15 cellular contexts compared by ENCODE assay signal in genomic region chr13:95338905-95339304, GRCh38. TPM values are rescaled to one million over a fixed set of nuclear protein-coding genes. Genes with fewer than 3 reads are reported as not detected.
DNase-seq lines count a peak whose midpoint lies in the region; ATAC-seq and TF ChIP-seq lines count a peak whose summit lies in the region.
"Had no signal": no experiment of that assay in that cellular context is flagged by ENCODE, and none has a peak within 500 bp of the region (broad histone marks: within the 10 kb centered on the region; RNA-seq: fewer than 3 reads in every experiment).

No MANE protein-coding gene starts in this region.

- in situ Hi-C loops in transverse colon (cut with MboI; ENCODE audit: low pct_ligation_motif_present in 1 of 4, low pct_unique_long_range_greater_than_20kb in 1 of 4, low sequenced_read_pairs in 3 of 4): no loop called here

- peaks cover 27% of the 10 kb centered on the region for H3K4me1 ChIP-seq in muscle layer of colon (ENCODE audit: insufficient read depth, low read length)
- H3K4me1 ChIP-seq in rectal smooth muscle tissue (ENCODE audit: control insufficient read depth, insufficient read depth, low read length): peaks cover 6% of the 10 kb centered on the region
- H3K4me1 ChIP-seq in transverse colon: peaks cover 0 to 7% (median 0%) of the 10 kb centered on the region in 4 donors
- H3K4me1 ChIP-seq in upper lobe of left lung: no peaks in the 10 kb centered on the region
- H3K4me1 ChIP-seq: HAP-1 had no signal

- DNase-seq in transverse colon: peak; percentile 10
- no peak for DNase-seq in upper lobe of left lung
- DNase-seq: C1 segment of cervical spinal cord; Calu3; CD4-positive, alpha-beta memory T cell; COR-L47; DMS53; DMS79 treated with DMSO at 0.1 percent for 48 hours; GF-D8; GOT3 had no signal

- no peak for ATAC-seq in HG02571 (IDR thresholded peaks at IDR 0.05; ENCODE audit: unreplicated experiment)
- ATAC-seq in HG02678 (IDR thresholded peaks at IDR 0.05; ENCODE audit: unreplicated experiment): no peak
- ATAC-seq in upper lobe of left lung (ENCODE audit: low FRiP score in 2 of 2): no peak

- TF ChIP-seq CTCF in transverse colon (IDR thresholded peaks at IDR 0.05) (no peak), upper lobe of left lung (IDR thresholded peaks at IDR 0.05) (no peak)

- H3K27ac ChIP-seq in muscle layer of colon (ENCODE audit: low read depth, low read length) (peak overlapping the region; percentile 32), rectal smooth muscle tissue (ENCODE audit: low read depth, low read length) (peak overlapping the region; percentile 58), transverse colon (peak overlapping the region; percentile 21 to 62 (median 40)), upper lobe of left lung (no peak overlapping the region)

- H3K36me3 ChIP-seq in muscle layer of colon (ENCODE audit: insufficient read depth, low read length) (no peaks in the 10 kb centered on the region), rectal smooth muscle tissue (ENCODE audit: control insufficient read depth, insufficient read depth, low read length) (no peaks in the 10 kb centered on the region), transverse colon (no peaks in the 10 kb centered on the region), upper lobe of left lung (no peaks in the 10 kb centered on the region)
- H3K36me3 ChIP-seq: HAP-1 had no signal

- peak; percentile 78 for TF ChIP-seq EP300 in transverse colon (IDR thresholded peaks at IDR 0.05; ENCODE audit: low read depth)
- TF ChIP-seq EP300 in upper lobe of left lung (IDR thresholded peaks at IDR 0.05): no peak

- no peaks in the 10 kb centered on the region for H3K27me3 ChIP-seq in muscle layer of colon (ENCODE audit: control insufficient read depth in 1 of 2, insufficient read depth in 2 of 2, low read length in 2 of 2)
- no peaks in the 10 kb centered on the region for H3K27me3 ChIP-seq in rectal smooth muscle tissue (ENCODE audit: control insufficient read depth, insufficient read depth, low read length)
- no peaks in the 10 kb centered on the region for H3K27me3 ChIP-seq in transverse colon
- no peaks in the 10 kb centered on the region for H3K27me3 ChIP-seq in upper lobe of left lung

- intact Hi-C loops in transverse colon (cut with DNase I; ENCODE audit: low total_unique reads): no loop called here

- no peak for TF ChIP-seq POLR2A in transverse colon (IDR thresholded peaks at IDR 0.05)
- TF ChIP-seq POLR2A in upper lobe of left lung (IDR thresholded peaks at IDR 0.05): no peak

- H3K9ac ChIP-seq in muscle layer of colon (ENCODE audit: low read length) (no peak overlapping the region), rectal smooth muscle tissue (ENCODE audit: low read length) (no peak overlapping the region)

- 79% methylated on average over 3 of the region's 3 CpGs; no CpG with 5 or more reads in 1 of the 2 donors for WGBS in transverse colon (ENCODE audit: low coverage in 1 of 2), 2 donors
- 90 to 96% methylated on average over 3 of the region's 3 CpGs for WGBS in upper lobe of left lung, 2 donors

- H3K4me3 ChIP-seq in muscle layer of colon (ENCODE audit: low read depth in 1 of 2, low read length in 2 of 2): no peak overlapping the region
- H3K4me3 ChIP-seq in rectal smooth muscle tissue (ENCODE audit: low read length): no peak overlapping the region
- no peak overlapping the region for H3K4me3 ChIP-seq in transverse colon
- H3K4me3 ChIP-seq in upper lobe of left lung: no peak overlapping the region
- H3K4me3 ChIP-seq: HAP-1 had no signal

- H3K9me3 ChIP-seq in muscle layer of colon (ENCODE audit: low read length): no peaks in the 10 kb centered on the region
- no peaks in the 10 kb centered on the region for H3K9me3 ChIP-seq in transverse colon
- H3K9me3 ChIP-seq in upper lobe of left lung: no peaks in the 10 kb centered on the region
- H3K9me3 ChIP-seq: HAP-1 had no signal

RNA-seq across cellular contexts. Expression of gene ABCC4, which starts 37.7 kb away (rescaled TPM):
- total RNA-seq in transverse colon (10 to 100 TPM; 15.8 to 26.0 (median 23.8) TPM), upper lobe of left lung (10 to 100 TPM; 17.0 to 78.6 (median 31.9) TPM)

Comparison
In these comparisons a context has a peak if more than half of its experiments do, and no peak if none do; other contexts are left out.
1. H3K27ac ChIP-seq: peak in muscle layer of colon (single experiment), rectal smooth muscle tissue (single experiment) and transverse colon (4 of 4); none in upper lobe of left lung (0 of 4).